8 cellular contexts compared by ENCODE assay signal in genomic region chr1:235326719-235327558, GRCh38. TPM values are rescaled to one million over a fixed set of nuclear protein-coding genes. Genes with fewer than 3 reads are reported as not detected.
DNase-seq lines count a peak whose midpoint lies in the region; ATAC-seq and TF ChIP-seq lines count a peak whose summit lies in the region.

No MANE protein-coding gene starts in this region.

- H3K27ac Mint-ChIP-seq in glutamatergic neuron (ENCODE audit: unreplicated experiment), result peak overlapping the region; percentile 93

- peak overlapping the region; percentile 98 for H3K4me3 Mint-ChIP-seq in glutamatergic neuron (ENCODE audit: unreplicated experiment)

- H3K9me3 Mint-ChIP-seq in glutamatergic neuron (ENCODE audit: unreplicated experiment), result peaks cover 5% of the 10 kb centered on the region

- no peaks in the 10 kb centered on the region for H3K9me3 ChIP-seq in RWPE2 (ENCODE audit: severe bottlenecking)
- no peaks in the 10 kb centered on the region for H3K9me3 ChIP-seq in ovary
- H3K9me3 ChIP-seq in thyroid gland, result no peaks in the 10 kb centered on the region

- H3K4me1 ChIP-seq in RWPE2 (ENCODE audit: insufficient read depth, poor library complexity, severe bottlenecking) (peaks cover 34% of the 10 kb centered on the region), ovary (ENCODE audit: insufficient read depth) (peaks cover 9% of the 10 kb centered on the region), thyroid gland (peaks cover 33 to 34% of the 10 kb centered on the region in 2 donors)

- H3K27me3 Mint-ChIP-seq in glutamatergic neuron (ENCODE audit: unreplicated experiment), result peaks cover 7% of the 10 kb centered on the region

- H3K27ac ChIP-seq in RWPE2 (ENCODE audit: poor library complexity, severe bottlenecking) (peak overlapping the region; percentile 75), ovary (peak overlapping the region; percentile 82 to 95), thyroid gland (peak overlapping the region; percentile 94 to 98 (median 97))

- peaks cover 25% of the 10 kb centered on the region for H3K4me1 Mint-ChIP-seq in glutamatergic neuron (ENCODE audit: low read depth, unreplicated experiment)

- DNase-seq in EL (peak; percentile 42), RWPE2 (ENCODE audit: low spot score) (no peak), glutamatergic neuron (peak; percentile 68), ovary (peak; percentile 12 to 71 (median 62)), thyroid gland (peak; percentile 40 to 51), COR-L47 (lab: John Stamatoyannopoulos, UW) (no peak)
- peak; percentile 70 for DNase-seq in activated naive CD4-positive, alpha-beta T cell treated with Interleukin-2 at 50 U/mL for 16 hours

- H3K27me3 ChIP-seq in RWPE2 (ENCODE audit: insufficient read depth, poor library complexity, severe bottlenecking), result no peaks in the 10 kb centered on the region
- H3K27me3 ChIP-seq in ovary, result no peaks in the 10 kb centered on the region
- no peaks in the 10 kb centered on the region for H3K27me3 ChIP-seq in thyroid gland

- no peaks in the 10 kb centered on the region for H3K36me3 Mint-ChIP-seq in glutamatergic neuron (ENCODE audit: unreplicated experiment)

- peak overlapping the region; percentile 96 for H3K4me3 ChIP-seq in RWPE2 (ENCODE audit: severe bottlenecking)
- H3K4me3 ChIP-seq in ovary, result peak overlapping the region; percentile 89
- H3K4me3 ChIP-seq in thyroid gland (replicated peaks in 1 of 3), result peak overlapping the region; percentile 56 to 95 (median 85)

- ATAC-seq in HG03135 (IDR thresholded peaks at IDR 0.05; ENCODE audit: unreplicated experiment) (peak; percentile 26), RWPE2 (ENCODE audit: low read depth) (no peak)

- intact Hi-C loops in ovary (cut with DNase I) (no loop called here), thyroid gland (cut with DNase I) (loop anchor here (5.0 to 10.0 kb wide), 2 partner anchors 72 to 90 kb away; no protein-coding TSS in a partner anchor)

- TF ChIP-seq POLR2A in ovary (IDR thresholded peaks at IDR 0.05) (no peak), thyroid gland (IDR thresholded peaks at IDR 0.05) (no peak)

- 0 to 1% (median 0%) methylated on average over 37 to 78 of the region's 78 CpGs for WGBS in ovary, 3 donors
- WGBS in thyroid gland, 2 donors, result 1% methylated on average over 13 to 33 of the region's 78 CpGs

- peaks cover 9% of the 10 kb centered on the region for H3K36me3 ChIP-seq in RWPE2 (ENCODE audit: low read depth)
- H3K36me3 ChIP-seq in ovary, result no peaks in the 10 kb centered on the region
- H3K36me3 ChIP-seq in thyroid gland, result no peaks in the 10 kb centered on the region

- TF ChIP-seq EP300 in ovary (IDR thresholded peaks at IDR 0.05), result no peak

- TF ChIP-seq CTCF in RWPE2 (IDR thresholded peaks at IDR 0.05; ENCODE audit: poor library complexity, severe bottlenecking), result no peak
- no peak for TF ChIP-seq CTCF in glutamatergic neuron (IDR thresholded peaks at IDR 0.05; ENCODE audit: partially characterized antibody, unreplicated experiment)
- no peak for TF ChIP-seq CTCF in ovary (IDR thresholded peaks at IDR 0.05)
- TF ChIP-seq CTCF in thyroid gland (IDR thresholded peaks at IDR 0.05), result no peak

RNA-seq across cellular contexts. Expression of gene ARID4B, which starts 1.0 kb away (rescaled TPM):
- total RNA-seq in glutamatergic neuron (ENCODE audit: unreplicated experiment) (65.9 TPM), ovary (10 to 100 TPM; 35.4 to 52.0 (median 44.6) TPM), thyroid gland (10 to 100 TPM; 49.0 to 65.4 (median 52.5) TPM)
- polyA plus RNA-seq in ovary, result 10 to 100 TPM; 19.6 to 22.5 TPM

RNA-seq across cellular contexts. Expression of gene GGPS1, which starts 1.4 kb away (rescaled TPM):
- total RNA-seq in glutamatergic neuron (ENCODE audit: unreplicated experiment), result 53.0 TPM
- total RNA-seq in ovary, result 10 to 100 TPM; 15.3 to 42.4 (median 31.7) TPM
- polyA plus RNA-seq in ovary, result 10 to 100 TPM; 21.1 to 31.8 TPM
- total RNA-seq in thyroid gland, result 10 to 100 TPM; 24.3 to 42.7 (median 33.2) TPM

RNA-seq across cellular contexts. Expression of gene TBCE, which starts 40.3 kb away (rescaled TPM):
- total RNA-seq in glutamatergic neuron (ENCODE audit: unreplicated experiment) (30.7 TPM), ovary (10 to 100 TPM; 11.8 to 25.5 (median 22.8) TPM), thyroid gland (10 to 100 TPM; 38.0 to 50.3 (median 44.8) TPM)
- 10 to 100 TPM; 13.7 to 22.9 TPM for polyA plus RNA-seq in ovary

Comparison
In these comparisons a context has a peak if more than half of its experiments do, and no peak if none do; other contexts are left out.
1. DNase-seq: peak in EL (single experiment), activated naive CD4-positive, alpha-beta T cell treated with Interleukin-2 at 50 U/mL for 16 hours (single experiment), glutamatergic neuron (single experiment), ovary (5 of 5) and thyroid gland (2 of 2); none in RWPE2 (single experiment) and COR-L47 (single experiment).
2. Peak in every context shown above with its lines, with median percentiles within 50 percentile points of each other: H3K27ac ChIP-seq and H3K4me3 ChIP-seq.